Comparison of ENCODE assay signal across 19 cellular contexts in genomic region chr9:125902865-125903512, GRCh38.
"Had no signal": no experiment of that assay in that cellular context is flagged by ENCODE, and none has a peak within 500 bp of the region (broad histone marks: within the 10 kb centered on the region; RNA-seq: fewer than 3 reads in every experiment).

No MANE protein-coding gene starts in this region.

- H3K27ac ChIP-seq: brain microvascular endothelial cell, coronary artery, esophagus muscularis mucosa had no signal

- H3K9me3 Mint-ChIP-seq: activated CD4-positive, alpha-beta T cell treated with anti-CD3 and anti-CD28 coated beads, Interleukin-2, amount 10 ng/mL, durations not matched to agents 24 days and 14 days; central memory CD8-positive, alpha-beta T cell; memory B cell; naive thymus-derived CD4-positive, alpha-beta T cell; stimulated activated memory B cell treated with anti-CD40 and anti-IgM and Interleukin-4, amounts not matched to agents 10 μg/mL and 1 μg/mL and 100 μg/mL, for 72 hours had no signal

- H3K9me3 ChIP-seq: esophagus muscularis mucosa, mucosa of descending colon had no signal

- H3K4me3 Mint-ChIP-seq: activated CD4-positive, alpha-beta T cell treated with anti-CD3 and anti-CD28 coated beads, Interleukin-2, amount 10 ng/mL, durations not matched to agents 24 days and 14 days; central memory CD8-positive, alpha-beta T cell; memory B cell; naive thymus-derived CD4-positive, alpha-beta T cell; stimulated activated memory B cell treated with anti-CD40 and anti-IgM and Interleukin-4, amounts not matched to agents 10 μg/mL and 1 μg/mL and 100 μg/mL, for 72 hours had no signal

- H3K27ac Mint-ChIP-seq: activated CD4-positive, alpha-beta T cell treated with anti-CD3 and anti-CD28 coated beads, Interleukin-2, amount 10 ng/mL, durations not matched to agents 24 days and 14 days; memory B cell; naive thymus-derived CD4-positive, alpha-beta T cell; stimulated activated memory B cell treated with anti-CD40 and anti-IgM and Interleukin-4, amounts not matched to agents 10 μg/mL and 1 μg/mL and 100 μg/mL, for 72 hours had no signal

- H3K27me3 ChIP-seq: brain microvascular endothelial cell, esophagus muscularis mucosa had no signal

- H3K4me3 ChIP-seq: coronary artery, esophagus muscularis mucosa, mucosa of descending colon had no signal

- H3K36me3 ChIP-seq: brain microvascular endothelial cell, esophagus muscularis mucosa had no signal

- H3K4me1 Mint-ChIP-seq: activated CD4-positive, alpha-beta T cell treated with anti-CD3 and anti-CD28 coated beads, Interleukin-2, amount 10 ng/mL, durations not matched to agents 24 days and 14 days had no signal

- H3K27me3 Mint-ChIP-seq: central memory CD8-positive, alpha-beta T cell; memory B cell; stimulated activated memory B cell treated with anti-CD40 and anti-IgM and Interleukin-4, amounts not matched to agents 10 μg/mL and 1 μg/mL and 100 μg/mL, for 72 hours had no signal

- DNase-seq: activated CD4-positive, alpha-beta T cell treated with anti-CD3 and anti-CD28 coated beads, Interleukin-2, amount 10 ng/mL, durations not matched to agents 24 days and 14 days; activated CD4-positive, CD25-positive, alpha-beta regulatory T cell; activated naive CD4-positive, alpha-beta T cell; anterior cingulate cortex; brain microvascular endothelial cell; effector CD4-positive, alpha-beta T cell; hippocampal formation; kidney; left ventricle myocardium superior; mucosa of descending colon; naive thymus-derived CD4-positive, alpha-beta T cell; posterior cingulate gyrus; retina; stimulated activated CD4-positive, alpha-beta T cell treated with anti-CD3 and anti-CD28 coated beads, Interleukin-2, amount 100 ng/mL, for 48 hours had no signal

- ATAC-seq: left ventricle myocardium superior; mucosa of descending colon; naive thymus-derived CD4-positive, alpha-beta T cell; stimulated activated memory B cell treated with anti-CD40 and anti-IgM and Interleukin-4, amounts not matched to agents 10 μg/mL and 1 μg/mL and 100 μg/mL, for 72 hours had no signal

- H3K36me3 Mint-ChIP-seq: stimulated activated memory B cell treated with anti-CD40 and anti-IgM and Interleukin-4, amounts not matched to agents 10 μg/mL and 1 μg/mL and 100 μg/mL, for 72 hours had no signal
